13 cellular contexts compared by ENCODE assay signal in the genomic region with DNA sequence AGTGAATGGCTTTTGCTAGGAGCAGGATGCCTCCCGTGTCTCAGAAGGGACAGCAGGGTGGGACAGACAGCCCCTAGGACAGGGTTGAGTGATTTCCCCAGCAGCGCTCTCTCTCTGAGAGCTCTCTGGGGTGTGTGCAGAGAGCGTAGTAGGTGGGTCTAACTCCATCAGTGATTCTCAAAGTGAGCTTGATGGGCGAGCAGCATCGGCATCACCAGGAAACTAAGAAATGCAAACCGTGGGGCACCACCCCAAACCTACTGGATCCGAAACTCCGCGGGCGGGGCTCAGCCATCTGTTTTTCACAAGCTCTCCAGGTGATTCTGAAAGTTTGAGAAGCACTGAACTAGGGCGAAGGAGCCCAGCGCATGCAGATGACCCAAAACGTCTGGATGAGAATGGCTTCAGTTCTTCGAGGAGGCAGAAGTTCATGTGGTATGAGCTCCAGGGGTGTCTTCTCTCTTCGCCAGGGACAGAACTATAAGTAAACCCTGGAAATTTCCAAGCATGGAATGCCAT. TPM values are rescaled to one million over a fixed set of nuclear protein-coding genes. Genes with fewer than 3 reads are reported as not detected.
A peak's percentile ranks its signal among the peaks of the same experiment; 100 is the strongest.
DNase-seq lines count a peak whose midpoint lies in the region; ATAC-seq, FAIRE-seq and TF ChIP-seq lines count a peak whose summit lies in the region.
"Had no signal": no experiment of that assay in that cellular context is flagged by ENCODE, and none has a peak within 500 bp of the region (broad histone marks: within the 10 kb centered on the region; RNA-seq: fewer than 3 reads in every experiment).

No MANE protein-coding gene starts in this region.

- H3K27me3 ChIP-seq in OCI-LY3 (ENCODE audit: low read depth, low read length) = peaks cover 46% of the 10 kb centered on the region
- no peaks in the 10 kb centered on the region for H3K27me3 ChIP-seq in endothelial cell of umbilical vein (ENCODE audit: control insufficient read depth in 2 of 2, insufficient read depth in 2 of 2, low read length in 2 of 2)
- no peaks in the 10 kb centered on the region for H3K27me3 ChIP-seq in smooth muscle cell (ENCODE audit: low read depth)
- no peaks in the 10 kb centered on the region for H3K27me3 ChIP-seq in thyroid gland

- WGBS in smooth muscle cell (ENCODE audit: low lambda C conversion rate) = 84% methylated on average over 15 of the region's 15 CpGs
- 58 to 62% methylated on average over 14 to 15 of the region's 15 CpGs for WGBS in thyroid gland, 2 donors

- POLR2A ChIA-PET in endothelial cell of umbilical vein (lab: Charles Lee) = no interaction called here
- POLR2A ChIA-PET in T-cell (lab: Charles Lee) = no interaction called here

- H3K9me3 ChIP-seq in OCI-LY3 (ENCODE audit: insufficient read depth, low read length) (no peaks in the 10 kb centered on the region), endothelial cell of umbilical vein (replicated peaks; ENCODE audit: control insufficient read depth, insufficient read depth, low read length) (no peaks in the 10 kb centered on the region), smooth muscle cell (replicated peaks; ENCODE audit: low read depth) (no peaks in the 10 kb centered on the region), thyroid gland (no peaks in the 10 kb centered on the region)

- peaks cover 6% of the 10 kb centered on the region for H3F3A ChIP-seq in smooth muscle cell (ENCODE audit: low read depth)

- DNase-seq in activated T-cell treated with anti-CD3 and anti-CD28 coated beads, Interleukin-2, amount 50 U/mL, for 72 hours = no peak
- DNase-seq in activated T-cell treated with anti-CD3 and anti-CD28 coated beads, Interleukin-2, amount 50 U/mL, for 1 hour = no peak
- DNase-seq in endothelial cell of umbilical vein (ENCODE audit: low read depth, low spot score) = no peak
- DNase-seq in smooth muscle cell (lab: John Stamatoyannopoulos, UW; ENCODE audit: unreplicated experiment) = no peak
- no peak for DNase-seq in stimulated activated naive B cell treated with anti-CD40 and anti-IgM and Interleukin-4, amounts not matched to agents 10 μg/mL and 1 μg/mL and 100 μg/mL, for 72 hours
- DNase-seq in T-cell = no peak
- DNase-seq in thyroid gland = no peak
- DNase-seq: activated naive CD4-positive, alpha-beta T cell treated with anti-CD3 and anti-CD28 coated beads for 36 hours; DND-41; naive B cell; NCI-H1092 had no signal

- BruUV-seq in endothelial cell of umbilical vein (replicated peaks; lab: Mats Ljungman, UMichigan) = TSS peak; percentile 73

- no peaks in the 10 kb centered on the region for H3K36me3 ChIP-seq in OCI-LY3 (replicated peaks; ENCODE audit: low read depth, low read length)
- no peaks in the 10 kb centered on the region for H3K36me3 ChIP-seq in endothelial cell of umbilical vein (ENCODE audit: control insufficient read depth in 2 of 2, extremely low read depth in 1 of 2, insufficient read depth in 2 of 2, low read length in 2 of 2)
- H3K36me3 ChIP-seq in smooth muscle cell (ENCODE audit: low read depth) = no peaks in the 10 kb centered on the region
- H3K36me3 ChIP-seq in thyroid gland = no peaks in the 10 kb centered on the region

- FAIRE-seq in endothelial cell of umbilical vein (lab: Jason Lieb, UNC) = no peak

- H3K27me3 Mint-ChIP-seq in activated T-cell treated with anti-CD3 and anti-CD28 coated beads, Interleukin-2, amount 50 U/mL, for 72 hours (ENCODE audit: low read depth) = peaks cover 10% of the 10 kb centered on the region
- peaks cover 10 to 19% of the 10 kb centered on the region in 2 donors for H3K27me3 Mint-ChIP-seq in stimulated activated naive B cell treated with anti-CD40 and anti-IgM and Interleukin-4, amounts not matched to agents 10 μg/mL and 1 μg/mL and 100 μg/mL, for 72 hours
- H3K27me3 Mint-ChIP-seq in T-cell = peaks cover 9 to 21% of the 10 kb centered on the region in 2 donors

- no peak overlapping the region for H3K27ac Mint-ChIP-seq in activated T-cell treated with anti-CD3 and anti-CD28 coated beads, Interleukin-2, amount 50 U/mL, for 72 hours
- H3K27ac Mint-ChIP-seq in stimulated activated naive B cell treated with anti-CD40 and anti-IgM and Interleukin-4, amounts not matched to agents 10 μg/mL and 1 μg/mL and 100 μg/mL, for 72 hours = no peak overlapping the region
- H3K27ac Mint-ChIP-seq in T-cell = no peak overlapping the region
- H3K27ac Mint-ChIP-seq: activated naive CD4-positive, alpha-beta T cell treated with anti-CD3 and anti-CD28 coated beads for 36 hours; naive B cell had no signal

- H4K20me1 ChIP-seq in OCI-LY3 (ENCODE audit: insufficient read depth, low read length) = no peaks in the 10 kb centered on the region
- H4K20me1 ChIP-seq in endothelial cell of umbilical vein (replicated peaks; ENCODE audit: control insufficient read depth, extremely low read depth, insufficient read depth, low read length) = no peaks in the 10 kb centered on the region
- no peaks in the 10 kb centered on the region for H4K20me1 ChIP-seq in smooth muscle cell (ENCODE audit: low read depth)

- peak in 1 of 2 donors; percentile 30 for ATAC-seq in activated T-cell treated with anti-CD3 and anti-CD28 coated beads, Interleukin-2, amount 50 U/mL, for 72 hours (replicated peaks in 1 of 2)
- ATAC-seq in stimulated activated naive B cell treated with anti-CD40 and anti-IgM and Interleukin-4, amounts not matched to agents 10 μg/mL and 1 μg/mL and 100 μg/mL, for 72 hours (replicated peaks) = no peak
- ATAC-seq in T-cell (replicated peaks in 1 of 4) = no peak

- H3K4me3 Mint-ChIP-seq in activated T-cell treated with anti-CD3 and anti-CD28 coated beads, Interleukin-2, amount 50 U/mL, for 72 hours = peak overlapping the region; percentile 6 to 18
- H3K4me3 Mint-ChIP-seq in stimulated activated naive B cell treated with anti-CD40 and anti-IgM and Interleukin-4, amounts not matched to agents 10 μg/mL and 1 μg/mL and 100 μg/mL, for 72 hours = no peak overlapping the region
- H3K4me3 Mint-ChIP-seq in T-cell = no peak overlapping the region
- H3K4me3 Mint-ChIP-seq: activated naive CD4-positive, alpha-beta T cell treated with anti-CD3 and anti-CD28 coated beads for 36 hours had no signal

- no peak overlapping the region for H3K27ac ChIP-seq in OCI-LY3 (ENCODE audit: low read length)
- peak overlapping the region; percentile 68 for H3K27ac ChIP-seq in endothelial cell of umbilical vein (ENCODE audit: insufficient read depth, low read depth, low read length)
- H3K27ac ChIP-seq in smooth muscle cell (ENCODE audit: low read depth) = peak overlapping the region; percentile 73
- H3K27ac ChIP-seq in thyroid gland = no peak overlapping the region
- H3K27ac ChIP-seq: HL-60 had no signal

- no peaks in the 10 kb centered on the region for H3K36me3 Mint-ChIP-seq in activated T-cell treated with anti-CD3 and anti-CD28 coated beads, Interleukin-2, amount 50 U/mL, for 72 hours (ENCODE audit: insufficient read depth in 2 of 2)
- no peaks in the 10 kb centered on the region for H3K36me3 Mint-ChIP-seq in stimulated activated naive B cell treated with anti-CD40 and anti-IgM and Interleukin-4, amounts not matched to agents 10 μg/mL and 1 μg/mL and 100 μg/mL, for 72 hours
- H3K36me3 Mint-ChIP-seq in T-cell = no peaks in the 10 kb centered on the region
- H3K36me3 Mint-ChIP-seq: naive B cell had no signal

- H3K9ac ChIP-seq in OCI-LY3 (ENCODE audit: low read length) (no peak overlapping the region), endothelial cell of umbilical vein (replicated peaks; ENCODE audit: extremely low read depth, insufficient read depth, low read length) (no peak overlapping the region), smooth muscle cell (ENCODE audit: low read depth) (peak overlapping the region; percentile 58)

- intact Hi-C loops in endothelial cell of umbilical vein (cut with micrococcal nuclease) (loop anchor here (1.0 kb wide), 1 partner anchor 14 kb away; no protein-coding TSS in a partner anchor), thyroid gland (cut with DNase I) (no loop called here)

- TF ChIP-seq CTCF in OCI-LY3 (IDR thresholded peaks at IDR 0.05; ENCODE audit: low read depth, low read length) = no peak
- TF ChIP-seq CTCF in endothelial cell of umbilical vein (IDR thresholded peaks at IDR 0.05; ENCODE audit: extremely low read depth in 1 of 2, insufficient read depth in 1 of 2, low read depth in 1 of 2, low read length in 2 of 2) = no peak
- TF ChIP-seq CTCF in smooth muscle cell (IDR thresholded peaks at IDR 0.05; ENCODE audit: borderline replicate concordance, insufficient read depth, poor library complexity, severe bottlenecking) = no peak
- no peak for TF ChIP-seq CTCF in thyroid gland (IDR thresholded peaks at IDR 0.05)

- no peak overlapping the region for H2AFZ ChIP-seq in OCI-LY3 (ENCODE audit: low read depth, low read length)
- H2AFZ ChIP-seq in endothelial cell of umbilical vein (ENCODE audit: low read depth, low read length) = no peak overlapping the region
- peak overlapping the region; percentile 45 for H2AFZ ChIP-seq in smooth muscle cell (ENCODE audit: low read depth)

- H3K4me2 ChIP-seq in OCI-LY3 (ENCODE audit: low read length) (peak overlapping the region; percentile 69), endothelial cell of umbilical vein (ENCODE audit: insufficient read depth, low read length) (no peak overlapping the region), smooth muscle cell (no peak overlapping the region)

- no peak for TF ChIP-seq POLR2A in endothelial cell of umbilical vein (IDR thresholded peaks at IDR 0.05; ENCODE audit: low read depth, low read length)
- no peak for TF ChIP-seq POLR2A in thyroid gland (IDR thresholded peaks at IDR 0.05)

- H3K79me2 ChIP-seq in OCI-LY3 (ENCODE audit: low read length) = no peaks in the 10 kb centered on the region
- no peaks in the 10 kb centered on the region for H3K79me2 ChIP-seq in endothelial cell of umbilical vein (ENCODE audit: control insufficient read depth, insufficient read depth, low read length)
- no peaks in the 10 kb centered on the region for H3K79me2 ChIP-seq in smooth muscle cell (ENCODE audit: low read depth)

- dilution Hi-C loops in endothelial cell of umbilical vein (cut with MboI; ENCODE audit: extremely low pct_ligation_motif_present, low sequenced_read_pairs) = no loop called here

- H3K4me1 ChIP-seq in OCI-LY3 (ENCODE audit: low read length) = peaks cover 13% of the 10 kb centered on the region
- peaks cover 37% of the 10 kb centered on the region for H3K4me1 ChIP-seq in endothelial cell of umbilical vein (ENCODE audit: control insufficient read depth, extremely low read depth, insufficient read depth, low read length)
- peaks cover 3% of the 10 kb centered on the region for H3K4me1 ChIP-seq in smooth muscle cell (ENCODE audit: low read depth)
- no peaks in the 10 kb centered on the region for H3K4me1 ChIP-seq in thyroid gland

- peak overlapping the region; percentile 52 for H3K4me3 ChIP-seq in OCI-LY3 (ENCODE audit: low read length)
- no peak overlapping the region for H3K4me3 ChIP-seq in endothelial cell of umbilical vein (replicated peaks in 1 of 3; ENCODE audit: insufficient read depth in 1 of 3, low read depth in 1 of 3, low read length in 3 of 3)
- H3K4me3 ChIP-seq in smooth muscle cell = no peak overlapping the region
- H3K4me3 ChIP-seq in thyroid gland (replicated peaks in 1 of 3) = no peak overlapping the region

- peaks cover 33% of the 10 kb centered on the region for H3K4me1 Mint-ChIP-seq in activated T-cell treated with anti-CD3 and anti-CD28 coated beads, Interleukin-2, amount 50 U/mL, for 72 hours (ENCODE audit: low read depth)
- no peaks in the 10 kb centered on the region for H3K4me1 Mint-ChIP-seq in stimulated activated naive B cell treated with anti-CD40 and anti-IgM and Interleukin-4, amounts not matched to agents 10 μg/mL and 1 μg/mL and 100 μg/mL, for 72 hours
- H3K4me1 Mint-ChIP-seq in T-cell = peaks cover 9 to 11% (median 10%) of the 10 kb centered on the region in 3 donors
- H3K4me1 Mint-ChIP-seq: naive B cell had no signal

- no peaks in the 10 kb centered on the region for H3K9me3 Mint-ChIP-seq in activated T-cell treated with anti-CD3 and anti-CD28 coated beads, Interleukin-2, amount 50 U/mL, for 72 hours
- H3K9me3 Mint-ChIP-seq in stimulated activated naive B cell treated with anti-CD40 and anti-IgM and Interleukin-4, amounts not matched to agents 10 μg/mL and 1 μg/mL and 100 μg/mL, for 72 hours = no peaks in the 10 kb centered on the region
- H3K9me3 Mint-ChIP-seq in T-cell = no peaks in the 10 kb centered on the region
- H3K9me3 Mint-ChIP-seq: activated naive CD4-positive, alpha-beta T cell treated with anti-CD3 and anti-CD28 coated beads for 36 hours had no signal

- no peaks in the 10 kb centered on the region for H3K9me1 ChIP-seq in endothelial cell of umbilical vein (replicated peaks; ENCODE audit: control insufficient read depth, extremely low read depth, insufficient read depth, low read length)

- CTCF ChIA-PET in endothelial cell of umbilical vein (lab: Charles Lee) = interaction anchor here (0.7 to 1.5 kb wide), 4 partner anchors 11 to 27 kb away, joined by 3 to 6 read pairs (median 4); no protein-coding TSS in a partner anchor
- CTCF ChIA-PET in T-cell (lab: Charles Lee) = no interaction called here

RNA-seq across cellular contexts. Expression of a gene that starts 13.7 kb away (rescaled TPM):
- 10 to 100 TPM; 13.3 to 19.8 TPM for total RNA-seq in activated T-cell treated with anti-CD3 and anti-CD28 coated beads, Interleukin-2, amount 50 U/mL, for 72 hours
- total RNA-seq in endothelial cell of umbilical vein (13.7 and 21.8 TPM in 2 replicates), smooth muscle cell (11.5 and 18.2 TPM in 2 replicates), T-cell (1 to 10 TPM in 4 of 5 donors, under 1 TPM in 1; 0.63 to 4.3 (median 2.5) TPM), thyroid gland (1 to 10 TPM; 4.0 to 7.3 (median 5.4) TPM)
- polyA plus RNA-seq in endothelial cell of umbilical vein (14.1 and 15.3 TPM in 2 replicates), smooth muscle cell (30.6 and 36.1 TPM in 2 replicates)
- polyA plus RNA-seq in endothelial cell of umbilical vein (2011; cell fraction: cytosol; rRNA removed) = 9.7 and 10.5 TPM in 2 replicates
- polyA plus RNA-seq in endothelial cell of umbilical vein (2011; cell fraction: nucleus; rRNA removed) = 7.6 and 11.4 TPM in 2 replicates
- 25.1 and 26.9 TPM in 2 replicates for polyA plus RNA-seq in endothelial cell of umbilical vein (2012)
- polyA minus RNA-seq in endothelial cell of umbilical vein = 3.0 and 3.2 TPM in 2 replicates
- 16.9 TPM for polyA minus RNA-seq in endothelial cell of umbilical vein (2011; cell fraction: cytosol; rRNA and poly(A)+ RNA removed)
- polyA minus RNA-seq in endothelial cell of umbilical vein (2011; cell fraction: nucleus; rRNA and poly(A)+ RNA removed) = 2.8 and 5.3 TPM in 2 replicates

Comparison
In these comparisons a context has a peak if more than half of its experiments do, and no peak if none do; other contexts are left out.
1. H3K4me3 Mint-ChIP-seq: peak in activated T-cell treated with anti-CD3 and anti-CD28 coated beads, Interleukin-2, amount 50 U/mL, for 72 hours (2 of 2); none in stimulated activated naive B cell treated with anti-CD40 and anti-IgM and Interleukin-4, amounts not matched to agents 10 μg/mL and 1 μg/mL and 100 μg/mL, for 72 hours (0 of 2) and T-cell (0 of 3).
2. H3K27ac ChIP-seq: peak in endothelial cell of umbilical vein (single experiment) and smooth muscle cell (single experiment); none in OCI-LY3 (single experiment) and thyroid gland (0 of 3).